8 cellular contexts compared by ENCODE assay signal in the genomic region with DNA sequence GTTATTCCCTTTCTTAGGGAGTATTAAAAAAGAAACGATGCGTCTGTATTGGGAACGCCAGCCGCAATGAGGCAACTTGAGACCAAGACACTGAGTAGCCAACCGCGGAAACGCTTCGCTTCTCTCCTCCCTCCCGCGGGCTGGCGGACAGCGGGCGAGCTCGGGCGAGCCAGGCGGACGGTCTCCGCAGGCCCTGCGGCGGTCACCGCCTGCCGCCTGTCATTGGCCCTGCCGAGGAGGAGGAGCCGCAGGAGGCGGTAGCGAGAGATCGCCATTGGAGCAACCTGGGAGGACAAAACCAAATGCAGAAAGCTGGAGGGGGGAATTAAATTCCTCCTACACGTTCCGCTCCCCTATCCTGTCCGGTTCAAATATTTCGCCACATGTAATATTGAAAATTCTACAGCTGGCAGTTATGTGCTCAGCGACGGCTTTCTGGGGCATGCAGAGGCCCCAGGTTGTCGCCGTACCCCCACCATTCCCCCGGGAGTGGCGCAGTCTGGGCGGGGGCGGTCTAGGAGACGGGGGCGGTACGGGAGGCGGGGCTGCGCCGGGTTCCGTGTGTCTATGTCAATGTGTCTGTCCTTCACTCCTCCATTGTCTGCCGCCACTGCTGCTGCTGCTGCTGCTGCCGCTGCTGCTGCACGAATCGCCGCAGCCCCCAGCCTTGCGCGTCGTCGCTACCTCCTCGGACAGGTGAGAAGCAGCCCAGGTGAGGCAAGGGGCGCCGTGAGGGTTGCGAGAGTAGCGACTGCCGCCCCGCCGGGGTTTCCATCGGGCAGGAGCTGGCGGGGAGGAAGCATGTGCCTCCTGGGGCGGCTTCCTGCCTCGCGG. TPM values are rescaled to one million over a fixed set of nuclear protein-coding genes. Genes with fewer than 3 reads are reported as not detected.
DNase-seq lines count a peak whose midpoint lies in the region; ATAC-seq and TF ChIP-seq lines count a peak whose summit lies in the region.

ANKMY2 (minus strand) TSS at position 162 of the 834 bp plus-strand sequence. CDS start 181 bp downstream, outside the sequence.
BZW2 (plus strand) TSS at position 589 of the 834 bp plus-strand sequence. CDS start 19,263 bp downstream, outside the sequence.

- H3K9ac ChIP-seq in rectal smooth muscle tissue (ENCODE audit: low read length) = peak within 1 kb of the TSS; percentile 67

- in situ Hi-C loops in astrocyte of the cerebellum (cut with HindIII; ENCODE audit: low sequenced_read_pairs) = no loop called here

- H3K4me3 ChIP-seq in astrocyte of the cerebellum (ENCODE audit: low read depth, low read length) (peak within 1 kb of the TSS; percentile 91), hepatocyte (peak within 1 kb of the TSS; percentile 54), rectal smooth muscle tissue (ENCODE audit: low read length) (peak within 1 kb of the TSS; percentile 98), vagina (peak within 1 kb of the TSS; percentile 71 to 95)

- H3K79me2 ChIP-seq in hepatocyte = peaks cover 86% of the 10 kb centered on the region

- intact Hi-C loops in vagina (cut with DNase I) = no loop called here

- under 1% methylated on average over 61 of the region's 68 CpGs for WGBS in hepatocyte (ENCODE audit: low lambda C conversion rate, missing lambda C conversion rate)

- H3K27me3 ChIP-seq in hepatocyte (no peaks in the 10 kb centered on the region), rectal smooth muscle tissue (ENCODE audit: control insufficient read depth, insufficient read depth, low read length) (no peaks in the 10 kb centered on the region), vagina (no peaks in the 10 kb centered on the region)

- H3K4me1 ChIP-seq in hepatocyte (ENCODE audit: insufficient read depth) (peaks cover 30% of the 10 kb centered on the region), rectal smooth muscle tissue (ENCODE audit: control insufficient read depth, insufficient read depth, low read length) (peaks cover 5% of the 10 kb centered on the region), vagina (peaks cover 72% of the 10 kb centered on the region)

- peak within 1 kb of the TSS; percentile 59 for H2AFZ ChIP-seq in hepatocyte

- H3K27ac ChIP-seq in hepatocyte (peak within 1 kb of the TSS; percentile 95), rectal smooth muscle tissue (ENCODE audit: low read depth, low read length) (peak within 1 kb of the TSS; percentile 94), vagina (peak within 1 kb of the TSS; percentile 93)

- peak; percentile 95 for ATAC-seq in GM18505 (IDR thresholded peaks at IDR 0.05; ENCODE audit: unreplicated experiment)
- ATAC-seq in HG02981 (IDR thresholded peaks at IDR 0.05; ENCODE audit: unreplicated experiment) = peak; percentile 97

- no peak for TF ChIP-seq CTCF in astrocyte of the cerebellum (IDR thresholded peaks at IDR 0.05; ENCODE audit: low read depth, low read length, missing control alignments)
- TF ChIP-seq CTCF in hepatocyte (IDR thresholded peaks at IDR 0.05; ENCODE audit: poor library complexity) = no peak
- TF ChIP-seq CTCF in vagina (IDR thresholded peaks at IDR 0.05) = no peak

- H3K36me3 ChIP-seq in hepatocyte (replicated peaks; ENCODE audit: insufficient read depth, low read depth) (no peaks in the 10 kb centered on the region), rectal smooth muscle tissue (ENCODE audit: control insufficient read depth, insufficient read depth, low read length) (no peaks in the 10 kb centered on the region), vagina (no peaks in the 10 kb centered on the region)

- TF ChIP-seq POLR2A in GM18505 (IDR thresholded peaks at IDR 0.05; ENCODE audit: borderline replicate concordance, extremely low read depth, insufficient read depth, insufficient read length) = peak; percentile 71
- peak in 1 of 2 donors; percentile 94 for TF ChIP-seq POLR2A in vagina (IDR thresholded peaks at IDR 0.05)

- no peaks in the 10 kb centered on the region for H3K9me3 ChIP-seq in hepatocyte (ENCODE audit: low read depth)
- no peaks in the 10 kb centered on the region for H3K9me3 ChIP-seq in vagina

- H3K4me2 ChIP-seq in hepatocyte = peak within 1 kb of the TSS; percentile 91

- peaks cover 26% of the 10 kb centered on the region for H4K20me1 ChIP-seq in hepatocyte (ENCODE audit: insufficient read depth, poor library complexity, severe bottlenecking)

- DNase-seq in NCI-H2029 (lab: John Stamatoyannopoulos, UW) = peak; percentile 96
- DNase-seq in T-helper 9 cell = peak; percentile 83
- peak; percentile 91 for DNase-seq in astrocyte of the cerebellum (ENCODE audit: low read depth)
- peak; percentile 98 for DNase-seq in hepatocyte (ENCODE audit: low spot score)
- peak in 1 of 2 donors; percentile 95 for DNase-seq in vagina (ENCODE audit: extremely low spot score in 2 of 2)

- no peaks in the 10 kb centered on the region for H3K9me2 ChIP-seq in hepatocyte (replicated peaks; ENCODE audit: insufficient read depth)

RNA-seq across cellular contexts. Expression of gene ANKMY2, which starts in this region (rescaled TPM):
- total RNA-seq in hepatocyte (42.5 and 48.0 TPM in 2 replicates), vagina (13.8 TPM)
- 30.7 and 31.5 TPM in 2 replicates for polyA plus RNA-seq in hepatocyte

RNA-seq across cellular contexts. Expression of gene BZW2, which starts in this region (rescaled TPM):
- 96.7 and 97.7 TPM in 2 replicates for total RNA-seq in hepatocyte
- polyA plus RNA-seq in hepatocyte = 60.5 and 72.1 TPM in 2 replicates
- 61.4 TPM for total RNA-seq in vagina
